Comparison of ENCODE assay signal across 11 cellular contexts in genomic region chr4:82515705-82516104, GRCh38. TPM values are rescaled to one million over a fixed set of nuclear protein-coding genes. Genes with fewer than 3 reads are reported as not detected.
DNase-seq lines count a peak whose midpoint lies in the region; ATAC-seq lines count a peak whose summit lies in the region.
"Had no signal": no experiment of that assay in that cellular context is flagged by ENCODE, and none has a peak within 500 bp of the region (broad histone marks: within the 10 kb centered on the region; RNA-seq: fewer than 3 reads in every experiment).

No MANE protein-coding gene starts in this region.

- ATAC-seq in Right ventricle myocardium inferior (peak; percentile 93), aorta (ENCODE audit: low FRiP score) (peak; percentile 79), HG02884 (IDR thresholded peaks at IDR 0.05; ENCODE audit: unreplicated experiment) (no peak), HG03135 (IDR thresholded peaks at IDR 0.05; ENCODE audit: unreplicated experiment) (no peak)

- H3K36me3 ChIP-seq in aorta (ENCODE audit: control insufficient read depth in 1 of 2, insufficient read depth in 2 of 2, low read length in 1 of 2) = no peaks in the 10 kb centered on the region
- H3K36me3 ChIP-seq: neural progenitor cell had no signal

- intact Hi-C loops in Right ventricle myocardium inferior (cut with DNase I) = loop anchor here (5.0 kb wide), 1 partner anchor 37 kb away; no protein-coding TSS in a partner anchor
- intact Hi-C loops in cardiac septum (cut with DNase I) = no loop called here
- intact Hi-C loops in aorta (cut with DNase I) = no loop called here

- H3K9me3 ChIP-seq in aorta (ENCODE audit: control insufficient read depth, low read length) = no peaks in the 10 kb centered on the region

- H3K27me3 ChIP-seq in layer of hippocampus (ENCODE audit: control insufficient read depth, insufficient read depth, low read length) (no peaks in the 10 kb centered on the region), aorta (ENCODE audit: control insufficient read depth in 1 of 2, insufficient read depth in 2 of 2, low read length in 1 of 2) (peaks cover 0 to 4% of the 10 kb centered on the region in 2 donors)
- H3K27me3 ChIP-seq: neural progenitor cell had no signal

- no peaks in the 10 kb centered on the region for H3K4me1 ChIP-seq in aorta (ENCODE audit: control insufficient read depth in 1 of 2, insufficient read depth in 2 of 2, low read length in 2 of 2)
- H3K4me1 ChIP-seq: neural progenitor cell had no signal

- H3K27ac ChIP-seq in layer of hippocampus (ENCODE audit: low read depth, low read length) (peak overlapping the region; percentile 91), aorta (ENCODE audit: low read depth in 1 of 2, low read length in 2 of 2) (no peak overlapping the region)
- H3K27ac ChIP-seq: C4-2B, neural progenitor cell had no signal

- H3K4me3 ChIP-seq in aorta (ENCODE audit: low read length in 2 of 2) = no peak overlapping the region
- H3K4me3 ChIP-seq: neural progenitor cell had no signal

- 9 to 22% methylated on average over 2 to 3 of the region's 3 CpGs for WGBS in aorta, 2 donors

- DNase-seq in Right ventricle myocardium inferior (ENCODE audit: missing footprints) (no peak), cardiac septum (ENCODE audit: low spot score) (no peak), cerebellum (ENCODE audit: low spot score) (peak; percentile 6), aorta (no peak), SK-N-DZ (ENCODE audit: low spot score) (no peak)
- DNase-seq: activated CD4-positive, alpha-beta T cell treated with anti-CD3 and anti-CD28 coated beads for 4 hours had no signal

RNA-seq across cellular contexts. Expression of gene TMEM150C, which starts 46.1 kb away (rescaled TPM):
- total RNA-seq in Right ventricle myocardium inferior (19.6 TPM), cardiac septum (7.4 TPM), cerebellum (15.2 TPM), aorta (1 to 10 TPM; 3.5 to 6.5 TPM)
- under 1 TPM in 1 of 2 donors, not detected in 1; 0.05 TPM for polyA plus RNA-seq in aorta
- 3.0 and 5.7 TPM in 2 replicates for polyA plus RNA-seq in SK-N-DZ (2014; cell fraction: cytosol; rRNA removed)
- polyA plus RNA-seq in SK-N-DZ (2014; cell fraction: nucleus; rRNA removed) = 0.21 and 0.63 TPM in 2 replicates

Comparison
In these comparisons a context has a peak if more than half of its experiments do, and no peak if none do; other contexts are left out.
1. ATAC-seq: peak in Right ventricle myocardium inferior (single experiment) and aorta (single experiment); none in HG02884 (single experiment) and HG03135 (single experiment).